ENCODE assay signal across 1 cellular context in genomic region chr1:51878307-51878615, GRCh38.
TF ChIP-seq lines count a peak whose summit lies in the region.

No MANE protein-coding gene starts in this region.

TF ChIP-seq in HepG2, 621 proteins besides CTCF, POLR2A, EP300 and RAD21 (continued from another document and continues in another):
- TF ChIP-seq, protein P1, sequence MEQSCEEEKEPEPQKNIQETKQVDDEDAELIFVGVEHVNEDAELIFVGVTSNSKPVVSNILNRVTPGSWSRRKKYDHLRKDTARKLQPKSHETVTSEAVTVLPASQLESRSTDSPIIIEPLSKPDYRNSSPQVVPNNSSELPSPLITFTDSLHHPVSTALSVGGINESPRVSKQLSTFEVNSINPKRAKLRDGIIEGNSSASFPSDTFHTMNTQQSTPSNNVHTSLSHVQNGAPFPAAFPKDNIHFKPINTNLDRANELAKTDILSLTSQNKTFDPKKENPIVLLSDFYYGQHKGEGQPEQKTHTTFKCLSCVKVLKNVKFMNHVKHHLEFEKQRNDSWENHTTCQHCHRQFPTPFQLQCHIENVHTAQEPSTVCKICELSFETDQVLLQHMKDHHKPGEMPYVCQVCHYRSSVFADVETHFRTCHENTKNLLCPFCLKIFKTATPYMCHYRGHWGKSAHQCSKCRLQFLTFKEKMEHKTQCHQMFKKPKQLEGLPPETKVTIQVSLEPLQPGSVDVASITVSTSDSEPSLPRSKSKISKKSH (CRISPR knock-in tag; IDR thresholded peaks at IDR 0.05; ENCODE audit: borderline replicate concordance), result peak; percentile 89; the same call in 1 of the 2 replicates
- TF ChIP-seq SOX6 (IDR thresholded peaks at IDR 0.05), result no peak
- no peak for TF ChIP-seq SOX6 (CRISPR knock-in tag; IDR thresholded peaks at IDR 0.05)
- TF ChIP-seq ZNF207 (IDR thresholded peaks at IDR 0.05; ENCODE audit: borderline replicate concordance), result no peak
- no peak for TF ChIP-seq SP4 (CRISPR knock-in tag; IDR thresholded peaks at IDR 0.05)
- no peak for TF ChIP-seq MEIS2 (CRISPR knock-in tag; IDR thresholded peaks at IDR 0.05)
- TF ChIP-seq FOXO4 (CRISPR knock-in tag; conservative IDR thresholded peaks at IDR 0.05), result no peak
- no peak for TF ChIP-seq ZSCAN22 (CRISPR knock-in tag; IDR thresholded peaks at IDR 0.05)
- TF ChIP-seq ZNF781 (CRISPR knock-in tag; IDR thresholded peaks at IDR 0.05; ENCODE audit: borderline replicate concordance, not compliant biosample characterization), result peak; percentile 49
- no peak for TF ChIP-seq EEA1 (CRISPR knock-in tag; IDR thresholded peaks at IDR 0.05; ENCODE audit: borderline replicate concordance)
- TF ChIP-seq ZBTB20 (CRISPR knock-in tag; IDR thresholded peaks at IDR 0.05; ENCODE audit: borderline replicate concordance, low read depth), result 0 out of 2 replicates have a peak, but pooled peaks have one; percentile 22
- no peak for TF ChIP-seq KLF13 (CRISPR knock-in tag; IDR thresholded peaks at IDR 0.05)
- TF ChIP-seq ZNF101 (CRISPR knock-in tag; IDR thresholded peaks at IDR 0.05; ENCODE audit: borderline replicate concordance, low read depth), result no peak
- TF ChIP-seq SRSF9 (IDR thresholded peaks at IDR 0.05; ENCODE audit: borderline replicate concordance, insufficient read depth, low read depth, low read length, poor library complexity, severe bottlenecking), result no peak
- no peak; the same call in 1 of the 2 replicates for TF ChIP-seq ZNF740 (CRISPR knock-in tag; IDR thresholded peaks at IDR 0.05)
- TF ChIP-seq U2AF2 (IDR thresholded peaks at IDR 0.05; ENCODE audit: low read depth, low read length), result no peak
- TF ChIP-seq PHF8 (CRISPR knock-in tag; IDR thresholded peaks at IDR 0.05), result no peak; the same call in 1 of the 2 replicates
- no peak; the same call in 1 of the 2 replicates for TF ChIP-seq DR1 (CRISPR knock-in tag; IDR thresholded peaks at IDR 0.05)
- peak; percentile 80; the same call in 1 of the 2 replicates for TF ChIP-seq SALL2 (CRISPR knock-in tag; IDR thresholded peaks at IDR 0.05)
- no peak for TF ChIP-seq CENPT (CRISPR knock-in tag; IDR thresholded peaks at IDR 0.05; ENCODE audit: low read depth)
- no peak for TF ChIP-seq ZNF556 (CRISPR knock-in tag; IDR thresholded peaks at IDR 0.05; ENCODE audit: borderline replicate concordance)
- peak; percentile 89; the same call in 1 of the 2 replicates for TF ChIP-seq HDAC1 (CRISPR knock-in tag; IDR thresholded peaks at IDR 0.05)
- peak; percentile 85; the same call in 1 of the 2 replicates for TF ChIP-seq ATF7-NPFF (CRISPR knock-in tag; IDR thresholded peaks at IDR 0.05; ENCODE audit: low read depth)
- TF ChIP-seq SAFB2 (CRISPR knock-in tag; IDR thresholded peaks at IDR 0.05; ENCODE audit: borderline replicate concordance, low read depth), result no peak
- TF ChIP-seq, protein P2, sequence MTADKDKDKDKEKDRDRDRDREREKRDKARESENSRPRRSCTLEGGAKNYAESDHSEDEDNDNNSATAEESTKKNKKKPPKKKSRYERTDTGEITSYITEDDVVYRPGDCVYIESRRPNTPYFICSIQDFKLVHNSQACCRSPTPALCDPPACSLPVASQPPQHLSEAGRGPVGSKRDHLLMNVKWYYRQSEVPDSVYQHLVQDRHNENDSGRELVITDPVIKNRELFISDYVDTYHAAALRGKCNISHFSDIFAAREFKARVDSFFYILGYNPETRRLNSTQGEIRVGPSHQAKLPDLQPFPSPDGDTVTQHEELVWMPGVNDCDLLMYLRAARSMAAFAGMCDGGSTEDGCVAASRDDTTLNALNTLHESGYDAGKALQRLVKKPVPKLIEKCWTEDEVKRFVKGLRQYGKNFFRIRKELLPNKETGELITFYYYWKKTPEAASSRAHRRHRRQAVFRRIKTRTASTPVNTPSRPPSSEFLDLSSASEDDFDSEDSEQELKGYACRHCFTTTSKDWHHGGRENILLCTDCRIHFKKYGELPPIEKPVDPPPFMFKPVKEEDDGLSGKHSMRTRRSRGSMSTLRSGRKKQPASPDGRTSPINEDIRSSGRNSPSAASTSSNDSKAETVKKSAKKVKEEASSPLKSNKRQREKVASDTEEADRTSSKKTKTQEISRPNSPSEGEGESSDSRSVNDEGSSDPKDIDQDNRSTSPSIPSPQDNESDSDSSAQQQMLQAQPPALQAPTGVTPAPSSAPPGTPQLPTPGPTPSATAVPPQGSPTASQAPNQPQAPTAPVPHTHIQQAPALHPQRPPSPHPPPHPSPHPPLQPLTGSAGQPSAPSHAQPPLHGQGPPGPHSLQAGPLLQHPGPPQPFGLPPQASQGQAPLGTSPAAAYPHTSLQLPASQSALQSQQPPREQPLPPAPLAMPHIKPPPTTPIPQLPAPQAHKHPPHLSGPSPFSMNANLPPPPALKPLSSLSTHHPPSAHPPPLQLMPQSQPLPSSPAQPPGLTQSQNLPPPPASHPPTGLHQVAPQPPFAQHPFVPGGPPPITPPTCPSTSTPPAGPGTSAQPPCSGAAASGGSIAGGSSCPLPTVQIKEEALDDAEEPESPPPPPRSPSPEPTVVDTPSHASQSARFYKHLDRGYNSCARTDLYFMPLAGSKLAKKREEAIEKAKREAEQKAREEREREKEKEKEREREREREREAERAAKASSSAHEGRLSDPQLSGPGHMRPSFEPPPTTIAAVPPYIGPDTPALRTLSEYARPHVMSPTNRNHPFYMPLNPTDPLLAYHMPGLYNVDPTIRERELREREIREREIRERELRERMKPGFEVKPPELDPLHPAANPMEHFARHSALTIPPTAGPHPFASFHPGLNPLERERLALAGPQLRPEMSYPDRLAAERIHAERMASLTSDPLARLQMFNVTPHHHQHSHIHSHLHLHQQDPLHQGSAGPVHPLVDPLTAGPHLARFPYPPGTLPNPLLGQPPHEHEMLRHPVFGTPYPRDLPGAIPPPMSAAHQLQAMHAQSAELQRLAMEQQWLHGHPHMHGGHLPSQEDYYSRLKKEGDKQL (CRISPR knock-in tag; IDR thresholded peaks at IDR 0.05; ENCODE audit: low read depth), result no peak
- TF ChIP-seq ZNF543 (CRISPR knock-in tag; IDR thresholded peaks at IDR 0.05), result no peak
- TF ChIP-seq SP5 (CRISPR knock-in tag; IDR thresholded peaks at IDR 0.05; ENCODE audit: borderline replicate concordance, low read depth), result no peak
- no peak for TF ChIP-seq NFYB (CRISPR knock-in tag; IDR thresholded peaks at IDR 0.05)
- no peak; the same call in 1 of the 2 replicates for TF ChIP-seq FOXC1 (CRISPR knock-in tag; IDR thresholded peaks at IDR 0.05; ENCODE audit: borderline replicate concordance)
- no peak for TF ChIP-seq FLYWCH1 (CRISPR knock-in tag; IDR thresholded peaks at IDR 0.05)
- TF ChIP-seq HES4 (CRISPR knock-in tag; IDR thresholded peaks at IDR 0.05; ENCODE audit: borderline replicate concordance), result no peak
- TF ChIP-seq, protein P3, sequence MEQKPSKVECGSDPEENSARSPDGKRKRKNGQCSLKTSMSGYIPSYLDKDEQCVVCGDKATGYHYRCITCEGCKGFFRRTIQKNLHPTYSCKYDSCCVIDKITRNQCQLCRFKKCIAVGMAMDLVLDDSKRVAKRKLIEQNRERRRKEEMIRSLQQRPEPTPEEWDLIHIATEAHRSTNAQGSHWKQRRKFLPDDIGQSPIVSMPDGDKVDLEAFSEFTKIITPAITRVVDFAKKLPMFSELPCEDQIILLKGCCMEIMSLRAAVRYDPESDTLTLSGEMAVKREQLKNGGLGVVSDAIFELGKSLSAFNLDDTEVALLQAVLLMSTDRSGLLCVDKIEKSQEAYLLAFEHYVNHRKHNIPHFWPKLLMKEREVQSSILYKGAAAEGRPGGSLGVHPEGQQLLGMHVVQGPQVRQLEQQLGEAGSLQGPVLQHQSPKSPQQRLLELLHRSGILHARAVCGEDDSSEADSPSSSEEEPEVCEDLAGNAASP (CRISPR knock-in tag; IDR thresholded peaks at IDR 0.05; ENCODE audit: borderline replicate concordance), result no peak
- no peak for TF ChIP-seq TCF7 (IDR thresholded peaks at IDR 0.05; ENCODE audit: low read depth)
- TF ChIP-seq NFE2 (CRISPR knock-in tag; IDR thresholded peaks at IDR 0.05), result no peak
- TF ChIP-seq RFX3 (CRISPR knock-in tag; IDR thresholded peaks at IDR 0.05), result no peak
- TF ChIP-seq ZBTB14 (CRISPR knock-in tag; IDR thresholded peaks at IDR 0.05), result no peak
- no peak for TF ChIP-seq ZNF816 (CRISPR knock-in tag; IDR thresholded peaks at IDR 0.05; ENCODE audit: borderline replicate concordance)
- no peak for TF ChIP-seq ZNF451 (CRISPR knock-in tag; IDR thresholded peaks at IDR 0.05)
- no peak for TF ChIP-seq ZNF205 (CRISPR knock-in tag; IDR thresholded peaks at IDR 0.05)
- no peak for TF ChIP-seq ETV5 (CRISPR knock-in tag; IDR thresholded peaks at IDR 0.05; ENCODE audit: borderline replicate concordance)
- no peak for TF ChIP-seq ZSCAN25 (CRISPR knock-in tag; IDR thresholded peaks at IDR 0.05)
- TF ChIP-seq SMARCC2 (IDR thresholded peaks at IDR 0.05), result no peak
- no peak for TF ChIP-seq AHDC1 (CRISPR knock-in tag; IDR thresholded peaks at IDR 0.05; ENCODE audit: borderline replicate concordance)
- TF ChIP-seq ZNF280D (CRISPR knock-in tag; IDR thresholded peaks at IDR 0.05), result peak; percentile 59; the same call in 1 of the 2 replicates
- TF ChIP-seq ZFP41 (CRISPR knock-in tag; IDR thresholded peaks at IDR 0.05; ENCODE audit: borderline replicate concordance), result no peak
- 0 out of 2 replicates have a peak, but pooled peaks have one; percentile 46 for TF ChIP-seq ZNF557 (CRISPR knock-in tag; IDR thresholded peaks at IDR 0.05)
